In genomic region chr7:120805636-120806388, GRCh38 we compare ENCODE assay signal across 8 cellular contexts. TPM values are rescaled to one million over a fixed set of nuclear protein-coding genes. Genes with fewer than 3 reads are reported as not detected.
A peak's percentile ranks its signal among the peaks of the same experiment; 100 is the strongest.
DNase-seq lines count a peak whose midpoint lies in the region; ATAC-seq and TF ChIP-seq lines count a peak whose summit lies in the region.

No MANE protein-coding gene starts in this region.

- no peak for TF ChIP-seq POLR2A in sigmoid colon (IDR thresholded peaks at IDR 0.05)

- no peaks in the 10 kb centered on the region for H3K9me3 Mint-ChIP-seq in activated naive CD4-positive, alpha-beta T cell treated with anti-CD3 and anti-CD28 coated beads for 36 hours
- no peaks in the 10 kb centered on the region for H3K9me3 Mint-ChIP-seq in activated T-helper 17 cell treated with anti-CD3 and anti-CD28 coated beads, Interleukin-2, amount 50 U/mL, for 72 hours

- H3K27me3 Mint-ChIP-seq in activated naive CD4-positive, alpha-beta T cell treated with anti-CD3 and anti-CD28 coated beads for 36 hours (ENCODE audit: low read depth), result peaks cover 5% of the 10 kb centered on the region
- peaks cover 4% of the 10 kb centered on the region for H3K27me3 Mint-ChIP-seq in activated T-helper 17 cell treated with anti-CD3 and anti-CD28 coated beads, Interleukin-2, amount 50 U/mL, for 72 hours

- peak; percentile 84 for ATAC-seq in GM21447 (IDR thresholded peaks at IDR 0.05; ENCODE audit: unreplicated experiment)
- peak in 6 of 8 donors; percentile 47 to 65 (median 64) for ATAC-seq in heart right ventricle
- no peak for ATAC-seq in activated T-helper 17 cell treated with anti-CD3 and anti-CD28 coated beads, Interleukin-2, amount 50 U/mL, for 72 hours (replicated peaks)

- no peak overlapping the region for H3K4me3 Mint-ChIP-seq in activated naive CD4-positive, alpha-beta T cell treated with anti-CD3 and anti-CD28 coated beads for 36 hours
- no peak overlapping the region for H3K4me3 Mint-ChIP-seq in activated T-helper 17 cell treated with anti-CD3 and anti-CD28 coated beads, Interleukin-2, amount 50 U/mL, for 72 hours

- no peaks in the 10 kb centered on the region for H3K4me1 Mint-ChIP-seq in activated naive CD4-positive, alpha-beta T cell treated with anti-CD3 and anti-CD28 coated beads for 36 hours (ENCODE audit: low read depth)
- H3K4me1 Mint-ChIP-seq in activated T-helper 17 cell treated with anti-CD3 and anti-CD28 coated beads, Interleukin-2, amount 50 U/mL, for 72 hours, result no peaks in the 10 kb centered on the region

- H3K4me1 ChIP-seq in heart right ventricle (peaks cover 0 to 35% (median 17%) of the 10 kb centered on the region in 9 donors), sigmoid colon (peaks cover 0 to 8% (median 3%) of the 10 kb centered on the region in 4 donors)

- WGBS in heart right ventricle, 2 donors, result 22% methylated on average over 3 of the region's 3 CpGs
- WGBS in sigmoid colon, 2 donors, result 30 to 38% methylated on average over 3 of the region's 3 CpGs

- H3K9me3 ChIP-seq in heart right ventricle (no peaks in the 10 kb centered on the region), sigmoid colon (no peaks in the 10 kb centered on the region)

- H3K4me3 ChIP-seq in heart right ventricle (no peak overlapping the region), sigmoid colon (no peak overlapping the region)

- peak; percentile 59 for DNase-seq in EH (ENCODE audit: low read depth)
- DNase-seq in HuH-7.5 (ENCODE audit: low spot score), result peak; percentile 15
- DNase-seq in OCI-M2 (lab: John Stamatoyannopoulos, UW; ENCODE audit: unreplicated experiment), result peak; percentile 49
- DNase-seq in activated naive CD4-positive, alpha-beta T cell treated with anti-CD3 and anti-CD28 coated beads for 36 hours, result peak; percentile 67
- peak in 1 of 2 donors; percentile 78 for DNase-seq in heart right ventricle
- no peak for DNase-seq in sigmoid colon

- intact Hi-C loops in activated naive CD4-positive, alpha-beta T cell treated with anti-CD3 and anti-CD28 coated beads for 36 hours (cut with micrococcal nuclease), result loop anchor here (1.0 to 10.0 kb wide), 6 partner anchors 51 to 1189 kb away; no protein-coding TSS in a partner anchor
- intact Hi-C loops in heart right ventricle (cut with DNase I) (loop anchor here (1.0 to 10.0 kb wide), 8 partner anchors 51 to 301 kb away; partner anchors contain the start of gene TSPAN12 (in 5 of the 10)), sigmoid colon (cut with DNase I) (loop anchor here (1.0 to 5.0 kb wide), 4 partner anchors 51 to 302 kb away; partner anchors contain the start of gene ING3)

- H3K27me3 ChIP-seq in heart right ventricle (no peaks in the 10 kb centered on the region), sigmoid colon (no peaks in the 10 kb centered on the region)

- H3K27ac Mint-ChIP-seq in activated naive CD4-positive, alpha-beta T cell treated with anti-CD3 and anti-CD28 coated beads for 36 hours, result no peak overlapping the region
- no peak overlapping the region for H3K27ac Mint-ChIP-seq in activated T-helper 17 cell treated with anti-CD3 and anti-CD28 coated beads, Interleukin-2, amount 50 U/mL, for 72 hours

- TF ChIP-seq EP300 in sigmoid colon (IDR thresholded peaks at IDR 0.05), result no peak

- CTCF ChIA-PET in activated naive CD4-positive, alpha-beta T cell treated with anti-CD3 and anti-CD28 coated beads for 36 hours (lab: Charles Lee), result interaction anchor here (0.5 to 5.9 kb wide), 18 partner anchors 8 to 302 kb away, joined by 3 to 42 read pairs (median 5); partner anchors contain the start of genes CPED1 and ING3

- TF ChIP-seq CTCF in heart right ventricle (IDR thresholded peaks at IDR 0.05), result peak; percentile 82 to 96 (median 87)
- peak; percentile 68 to 88 (median 73) for TF ChIP-seq CTCF in sigmoid colon (IDR thresholded peaks at IDR 0.05)

- no peak overlapping the region for H3K27ac ChIP-seq in heart right ventricle
- no peak overlapping the region for H3K27ac ChIP-seq in sigmoid colon

- peaks cover 0 to 26% (median 0%) of the 10 kb centered on the region in 9 donors for H3K36me3 ChIP-seq in heart right ventricle
- no peaks in the 10 kb centered on the region for H3K36me3 ChIP-seq in sigmoid colon

- no peaks in the 10 kb centered on the region for H3K36me3 Mint-ChIP-seq in activated naive CD4-positive, alpha-beta T cell treated with anti-CD3 and anti-CD28 coated beads for 36 hours (ENCODE audit: low read depth)
- no peaks in the 10 kb centered on the region for H3K36me3 Mint-ChIP-seq in activated T-helper 17 cell treated with anti-CD3 and anti-CD28 coated beads, Interleukin-2, amount 50 U/mL, for 72 hours (ENCODE audit: low read depth)

RNA-seq across cellular contexts. Expression of gene TSPAN12, which starts 52.1 kb away (rescaled TPM):
- total RNA-seq in activated naive CD4-positive, alpha-beta T cell treated with anti-CD3 and anti-CD28 coated beads for 36 hours, result not detected
- total RNA-seq in heart right ventricle (10 to 100 TPM; 35.2 to 78.6 (median 64.5) TPM), sigmoid colon (10 to 100 TPM; 19.9 to 47.7 (median 32.8) TPM)
- polyA plus RNA-seq in heart right ventricle (10 to 100 TPM; 17.9 to 22.5 TPM), sigmoid colon (10 to 100 TPM; 13.9 to 18.0 (median 16.1) TPM)
- not detected for total RNA-seq in activated T-helper 17 cell treated with anti-CD3 and anti-CD28 coated beads, Interleukin-2, amount 50 U/mL, for 72 hours

Comparison
In these comparisons a context has a peak if more than half of its experiments do, and no peak if none do; other contexts are left out.
1. RNA of gene TSPAN12, which starts 52.1 kb away (total RNA-seq): 35.2 to 78.6 TPM in heart right ventricle and 19.9 to 47.7 TPM in sigmoid colon; not detected in activated naive CD4-positive, alpha-beta T cell treated with anti-CD3 and anti-CD28 coated beads for 36 hours and not detected in activated T-helper 17 cell treated with anti-CD3 and anti-CD28 coated beads, Interleukin-2, amount 50 U/mL, for 72 hours; every median in the first group is over 10 times any median in the second.